In the genomic region with DNA sequence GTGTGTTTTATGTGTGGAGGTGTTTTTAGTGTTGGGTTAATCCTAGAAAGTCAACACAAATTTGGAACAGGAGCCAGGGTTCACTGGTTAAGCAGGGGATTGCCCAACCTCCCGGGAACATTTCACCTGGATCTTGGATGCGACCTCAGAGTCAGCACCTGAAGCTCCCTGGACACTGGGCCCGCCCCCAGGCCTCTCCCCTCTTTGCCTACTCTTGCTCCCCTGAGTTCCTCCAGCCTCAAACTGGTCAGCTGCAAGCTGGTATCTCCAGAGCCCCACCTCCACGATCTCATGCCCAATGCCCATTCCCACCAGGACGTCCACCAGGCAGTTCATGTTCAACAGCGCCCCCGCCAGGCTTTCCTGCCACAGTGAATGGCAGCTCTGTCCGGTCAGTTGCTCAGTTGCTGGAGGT, we compare ENCODE assay signal across 21 cellular contexts. TPM values are rescaled to one million over a fixed set of nuclear protein-coding genes. Genes with fewer than 3 reads are reported as not detected.
DNase-seq lines count a peak whose midpoint lies in the region; ATAC-seq, FAIRE-seq and TF ChIP-seq lines count a peak whose summit lies in the region.
"Had no signal": no experiment of that assay in that cellular context is flagged by ENCODE, and none has a peak within 500 bp of the region (broad histone marks: within the 10 kb centered on the region; RNA-seq: fewer than 3 reads in every experiment).

No MANE protein-coding gene starts in this region.

- H3K4me1 ChIP-seq in A673 (ENCODE audit: insufficient read depth, low read length, poor library complexity, severe bottlenecking): no peaks in the 10 kb centered on the region
- H3K4me1 ChIP-seq in K562 (replicated peaks in 1 of 2; ENCODE audit: control insufficient read depth in 2 of 2, insufficient read depth in 2 of 2, low read length in 2 of 2): peaks cover 9 to 14% of the 10 kb centered on the region in 2 experiments; a peak in 4 of 5 replicates
- no peaks in the 10 kb centered on the region for H3K4me1 ChIP-seq in left lung
- H3K4me1 ChIP-seq: adrenal gland, BLaER1, Peyer's patch, vagina had no signal

- TF ChIP-seq EP300 in K562 (IDR thresholded peaks at IDR 0.05; ENCODE audit: low read length): no peak

- TF ChIP-seq POLR2A in K562 (conservative IDR thresholded peaks at IDR 0.05): no peak

- no peaks in the 10 kb centered on the region for H3K79me2 ChIP-seq in K562 (ENCODE audit: control insufficient read depth, insufficient read depth, low read length)

- H3K4me3 ChIP-seq in A673 (ENCODE audit: low read depth, low read length, poor library complexity, severe bottlenecking): no peak overlapping the region
- H3K4me3 ChIP-seq in K562: no peak overlapping the region
- H3K4me3 ChIP-seq in left lung: no peak overlapping the region
- H3K4me3 ChIP-seq: adrenal gland, BLaER1, GM23248, Peyer's patch, vagina had no signal

- TF ChIP-seq RAD21 in K562 (CRISPR knock-in tag; conservative IDR thresholded peaks at IDR 0.05 in 1 of 2, IDR thresholded peaks at IDR 0.05 in 1 of 2): no peak

- WGBS in K562 (ENCODE audit: insufficient coverage, low coverage, missing lambda C conversion rate): 65% methylated on average over 8 of the region's 8 CpGs

- no peak; the same call in 2 of the 3 replicates for ATAC-seq in K562
- peak; percentile 73 for ATAC-seq in left lung
- ATAC-seq in GM21447 (IDR thresholded peaks at IDR 0.05; ENCODE audit: unreplicated experiment): no peak
- ATAC-seq: activated T-cell treated with anti-CD3 and anti-CD28 coated beads, Interleukin-2, amount 50 U/mL, for 72 hours; T-helper 17 cell had no signal

- peak; percentile 30; the same call in 1 of the 2 replicates for TF ChIP-seq CTCF in A673 (conservative IDR thresholded peaks at IDR 0.05; ENCODE audit: low read depth, low read length)
- TF ChIP-seq CTCF in GM12873 (IDR thresholded peaks at IDR 0.05; ENCODE audit: insufficient read depth, low read depth, low read length, missing control alignments): peak; percentile 30
- TF ChIP-seq CTCF in K562 (IDR thresholded peaks at IDR 0.05 in 2 of 3, conservative IDR thresholded peaks at IDR 0.05 in 1 of 3; ENCODE audit: insufficient read depth in 2 of 3, low read depth in 1 of 3, low read length in 3 of 3): peak in 2 of 3 experiments; percentile 22 to 26; a peak in 2 of 6 replicates
- no peak for TF ChIP-seq CTCF in left lung (IDR thresholded peaks at IDR 0.05)

- H3K27ac ChIP-seq in A673 (ENCODE audit: low read depth, low read length, poor library complexity, severe bottlenecking) (no peak overlapping the region), K562 (ENCODE audit: extremely low read depth, low read depth, low read length) (no peak overlapping the region), left lung (no peak overlapping the region)
- H3K27ac ChIP-seq: adrenal gland, BLaER1, GM23248, HL-60, Peyer's patch, vagina had no signal

- no peak for FAIRE-seq in K562 (lab: Jason Lieb, UNC)

- CTCF ChIA-PET in A673 (lab: Charles Lee): interaction anchor here (0.7 to 1.4 kb wide), 2 partner anchors 16 to 31 kb away, joined by 4 to 5 read pairs; no protein-coding TSS in a partner anchor
- CTCF ChIA-PET in K562 (lab: Yijun Ruan, JAX; ENCODE audit: low intra/inter-chr PET ratio): no interaction called here

- BruUV-seq in A673 (replicated peaks; lab: Mats Ljungman, UMichigan) (no TSS peak), K562 (replicated peaks; lab: Mats Ljungman, UMichigan) (no TSS peak)

- no peaks in the 10 kb centered on the region for H4K20me1 ChIP-seq in K562 (replicated peaks; ENCODE audit: control insufficient read depth, insufficient read depth, low read length)
- H4K20me1 ChIP-seq: BLaER1 had no signal

- in situ Hi-C loops in K562 (cut with MboI): no loop called here

- H3K27me3 ChIP-seq in A673 (replicated peaks; ENCODE audit: insufficient read depth, low read depth, low read length, poor library complexity) (no peaks in the 10 kb centered on the region), K562 (ENCODE audit: control insufficient read depth in 2 of 2, insufficient read depth in 2 of 2, low read length in 2 of 2) (no peaks in the 10 kb centered on the region), left lung (no peaks in the 10 kb centered on the region)
- H3K27me3 ChIP-seq: adrenal gland, BLaER1, Peyer's patch, vagina had no signal

- no peak overlapping the region for H3K9ac ChIP-seq in K562 (ENCODE audit: insufficient read depth in 1 of 2, low read depth in 2 of 2, low read length in 2 of 2)
- H3K9ac ChIP-seq: BLaER1, GM23248 had no signal

- H3K9me3 ChIP-seq in A673 (ENCODE audit: low read depth, low read length, poor library complexity, severe bottlenecking) (no peaks in the 10 kb centered on the region), K562 (replicated peaks; ENCODE audit: control insufficient read depth, insufficient read depth, low read depth, low read length) (peaks cover 3% of the 10 kb centered on the region; the same call in 1 of the 2 replicates), left lung (no peaks in the 10 kb centered on the region)
- H3K9me3 ChIP-seq: adrenal gland, Peyer's patch, vagina had no signal

- no peaks in the 10 kb centered on the region for H3K9me1 ChIP-seq in K562 (ENCODE audit: control insufficient read depth, insufficient read depth, low read length)

- H3K36me3 ChIP-seq in A673 (ENCODE audit: insufficient read depth, low read length, poor library complexity, severe bottlenecking) (no peaks in the 10 kb centered on the region), K562 (ENCODE audit: control insufficient read depth, insufficient read depth, low read length) (no peaks in the 10 kb centered on the region), left lung (peaks cover 0 to 4% of the 10 kb centered on the region in 2 donors)
- H3K36me3 ChIP-seq: Peyer's patch had no signal

- intact Hi-C loops in A673 (cut with micrococcal nuclease; ENCODE audit: unreplicated experiment): no loop called here
- intact Hi-C loops in K562 (cut with micrococcal nuclease): no loop called here
- intact Hi-C loops in left lung (cut with DNase I): no loop called here
- intact Hi-C loops in posterior vena cava (cut with DNase I): no loop called here

- H2AFZ ChIP-seq in K562 (ENCODE audit: low read depth, low read length): no peak overlapping the region
- H2AFZ ChIP-seq: GM23248 had no signal

- H3K4me2 ChIP-seq in K562 (ENCODE audit: insufficient read depth, low read length): no peak overlapping the region
- H3K4me2 ChIP-seq: BLaER1 had no signal

- POLR2A ChIA-PET in A673 (lab: Charles Lee; ENCODE audit: low non-redundant PET) (no interaction called here), K562 (lab: Yijun Ruan, JAX) (interaction anchor here (1.2 to 1.4 kb wide), 2 partner anchors 16 to 141 kb away, joined by 4 to 5 read pairs; partner anchors contain the start of gene BCAT2)

- no peak for DNase-seq in A673 (ENCODE audit: low spot score)
- DNase-seq in K562 (ENCODE audit: extremely low read depth in 1 of 4, low spot score in 3 of 4): no peak
- no peak for DNase-seq in left lung
- no peak for DNase-seq in central memory CD4-positive, alpha-beta T cell
- DNase-seq in NCI-H345 treated with DMSO at 0.1 percent for 48 hours (lab: John Stamatoyannopoulos, UW; ENCODE audit: unreplicated experiment): no peak
- DNase-seq in posterior vena cava (ENCODE audit: low spot score): no peak
- DNase-seq: activated CD4-positive, alpha-beta T cell treated with anti-CD3 and anti-CD28 coated beads, Interleukin-2, amount 10 ng/mL, durations not matched to agents 7 days and 5 days; activated T-cell treated with anti-CD3 and anti-CD28 coated beads, Interleukin-2, amount 50 U/mL, for 72 hours; adrenal gland; foreskin melanocyte; GM23248; MM.1S; NCI-H2227 treated with DMSO at 0.1 percent for 48 hours; Peyer's patch; stimulated activated CD4-positive, alpha-beta T cell treated with anti-CD3 and anti-CD28 coated beads, Interleukin-2, amount 100 ng/mL, for 48 hours; T-helper 17 cell had no signal

RNA-seq across cellular contexts. Expression of gene HSD17B14, which starts 9.7 kb away (rescaled TPM):
- total RNA-seq in A673 (2021): 2.0 and 3.0 TPM in 2 replicates
- 0.70 and 1.7 TPM in 2 replicates for total RNA-seq in K562 (2011; cell fraction: chromatin; rRNA removed; ENCODE audit: low replicate concordance)
- 0.50 and 1.1 TPM in 2 replicates for total RNA-seq in K562 (2011; cell fraction: nucleolus; rRNA removed)
- total RNA-seq in K562 (2011; cell fraction: nucleoplasm; rRNA removed): 0.53 and 0.88 TPM in 2 replicates
- 0.20 TPM in 1 of 2 replicates, not detected in the other for total RNA-seq in K562 (2014; rRNA removed)
- not detected in 2 replicates for total RNA-seq in K562 (2014; rRNA removed; fragmentation: Illumina TruSeq; extraction: Trizol)
- not detected in 2 replicates for total RNA-seq in K562 (2015; rRNA removed; fragmentation: Illumina TruSeq; extraction: Trizol)
- total RNA-seq in K562 (2021): 0.16 TPM in 1 of 2 replicates, not detected in the other
- polyA plus RNA-seq in K562 (2011; rRNA removed): 0.20 TPM in 1 of 2 replicates, not detected in the other
- polyA plus RNA-seq in K562 (2011; cell fraction: cytosol; rRNA removed): 0.19 and 0.22 TPM in 2 replicates
- polyA plus RNA-seq in K562 (2011; cell fraction: nucleus; rRNA removed): 0.60 and 1.2 TPM in 2 replicates
- 0.21 and 1.0 TPM in 2 replicates for polyA plus RNA-seq in K562 (2012)
- not detected in 2 replicates for polyA plus RNA-seq in K562 (2014; fragmentation: Illumina TruSeq; extraction: Trizol)
- polyA plus RNA-seq in K562 (2014; fragmentation: Nextera tagmentation; extraction: Ambion mirVana): not detected
- not detected in 2 replicates for polyA plus RNA-seq in K562 (2014; rRNA removed)
- not detected in 2 replicates for polyA minus RNA-seq in K562 (2011; rRNA and poly(A)+ RNA removed)
- not detected in 2 replicates for polyA minus RNA-seq in K562 (2011; cell fraction: cytosol; rRNA and poly(A)+ RNA removed)
- not detected in 2 replicates for polyA minus RNA-seq in K562 (2011; cell fraction: nucleus; rRNA and poly(A)+ RNA removed)
- total RNA-seq in left lung: 10 to 100 TPM; 10.1 to 20.3 TPM
- total RNA-seq in posterior vena cava: 1 to 10 TPM; 5.6 to 6.6 TPM

RNA-seq across cellular contexts. Expression of gene BCAT2, which starts 15.8 kb away (rescaled TPM):
- total RNA-seq in A673 (2021) (54.0 and 62.7 TPM in 2 replicates), K562 (2014; rRNA removed) (57.8 and 69.7 TPM in 2 replicates), K562 (2014; rRNA removed; fragmentation: Illumina TruSeq; extraction: Trizol) (12.4 and 18.9 TPM in 2 replicates), K562 (2015; rRNA removed; fragmentation: Illumina TruSeq; extraction: Trizol) (31.4 and 32.6 TPM in 2 replicates), K562 (2021) (79.6 and 84.8 TPM in 2 replicates), left lung (10 to 100 TPM; 68.5 to 87.5 TPM), posterior vena cava (10 to 100 TPM; 21.7 to 24.9 TPM)
- 51.3 and 119 TPM in 2 replicates for total RNA-seq in K562 (2011; cell fraction: chromatin; rRNA removed; ENCODE audit: low replicate concordance)
- total RNA-seq in K562 (2011; cell fraction: nucleolus; rRNA removed): 57.0 and 58.4 TPM in 2 replicates
- 47.7 and 57.1 TPM in 2 replicates for total RNA-seq in K562 (2011; cell fraction: nucleoplasm; rRNA removed)
- polyA plus RNA-seq in K562 (2011; rRNA removed) (29.7 and 54.4 TPM in 2 replicates), K562 (2014; fragmentation: Illumina TruSeq; extraction: Trizol) (53.9 and 68.4 TPM in 2 replicates), K562 (2014; fragmentation: Nextera tagmentation; extraction: Ambion mirVana) (10 to 100 TPM in 1 of 2 experiments, 1 to 10 TPM in 1; 3.4 to 17.0 TPM), K562 (2014; rRNA removed) (61.3 and 70.5 TPM in 2 replicates)
- 62.1 and 122 TPM in 2 replicates for polyA plus RNA-seq in K562 (2011; cell fraction: cytosol; rRNA removed)
- polyA plus RNA-seq in K562 (2011; cell fraction: nucleus; rRNA removed): 58.1 and 87.7 TPM in 2 replicates
- 50.4 and 57.4 TPM in 2 replicates for polyA plus RNA-seq in K562 (2012)
- polyA minus RNA-seq in K562 (2011; rRNA and poly(A)+ RNA removed): 19.9 and 22.6 TPM in 2 replicates
- polyA minus RNA-seq in K562 (2011; cell fraction: cytosol; rRNA and poly(A)+ RNA removed): 31.7 and 42.9 TPM in 2 replicates
- 13.1 and 17.9 TPM in 2 replicates for polyA minus RNA-seq in K562 (2011; cell fraction: nucleus; rRNA and poly(A)+ RNA removed)

RNA-seq across cellular contexts. Expression of gene PLEKHA4, which starts 41.8 kb away (rescaled TPM):
- total RNA-seq in A673 (2021) (20.7 and 24.1 TPM in 2 replicates), K562 (2014; rRNA removed) (17.0 and 20.1 TPM in 2 replicates), K562 (2014; rRNA removed; fragmentation: Illumina TruSeq; extraction: Trizol) (3.3 and 4.4 TPM in 2 replicates), K562 (2015; rRNA removed; fragmentation: Illumina TruSeq; extraction: Trizol) (5.2 and 5.6 TPM in 2 replicates), K562 (2021) (27.2 and 30.8 TPM in 2 replicates), left lung (10 to 100 TPM; 21.0 to 37.3 TPM), posterior vena cava (10 to 100 TPM; 91.0 to 91.2 TPM)
- total RNA-seq in K562 (2011; cell fraction: chromatin; rRNA removed; ENCODE audit: low replicate concordance): 22.1 and 56.7 TPM in 2 replicates
- total RNA-seq in K562 (2011; cell fraction: nucleolus; rRNA removed): 27.5 and 39.4 TPM in 2 replicates
- 22.7 and 27.9 TPM in 2 replicates for total RNA-seq in K562 (2011; cell fraction: nucleoplasm; rRNA removed)
- polyA plus RNA-seq in K562 (2011; rRNA removed) (13.4 and 25.1 TPM in 2 replicates), K562 (2014; fragmentation: Illumina TruSeq; extraction: Trizol) (11.4 and 18.4 TPM in 2 replicates), K562 (2014; fragmentation: Nextera tagmentation; extraction: Ambion mirVana) (under 1 TPM; 0.07 to 0.31 TPM), K562 (2014; rRNA removed) (22.0 and 23.5 TPM in 2 replicates)
- polyA plus RNA-seq in K562 (2011; cell fraction: cytosol; rRNA removed): 20.5 and 26.0 TPM in 2 replicates
- 33.6 and 37.4 TPM in 2 replicates for polyA plus RNA-seq in K562 (2011; cell fraction: nucleus; rRNA removed)
- 17.0 and 29.2 TPM in 2 replicates for polyA plus RNA-seq in K562 (2012)
- polyA minus RNA-seq in K562 (2011; rRNA and poly(A)+ RNA removed): 2.8 and 3.5 TPM in 2 replicates
- 10.6 and 15.0 TPM in 2 replicates for polyA minus RNA-seq in K562 (2011; cell fraction: cytosol; rRNA and poly(A)+ RNA removed)
- polyA minus RNA-seq in K562 (2011; cell fraction: nucleus; rRNA and poly(A)+ RNA removed): 8.1 and 13.7 TPM in 2 replicates

RNA-seq across cellular contexts. Expression of gene PPP1R15A, which starts 45.6 kb away (rescaled TPM):
- total RNA-seq in A673 (2021) (27.6 and 41.2 TPM in 2 replicates), K562 (2014; rRNA removed) (59.1 and 87.0 TPM in 2 replicates), K562 (2014; rRNA removed; fragmentation: Illumina TruSeq; extraction: Trizol) (37.8 and 44.0 TPM in 2 replicates), K562 (2015; rRNA removed; fragmentation: Illumina TruSeq; extraction: Trizol) (34.8 and 35.5 TPM in 2 replicates), K562 (2021) (64.8 and 67.4 TPM in 2 replicates), left lung (10 to 100 TPM; 68.4 to 74.8 TPM), posterior vena cava (100 to 1,000 TPM in 1 of 2 donors, 10 to 100 TPM in 1; 72.8 to 172 TPM)
- 91.7 and 166 TPM in 2 replicates for total RNA-seq in K562 (2011; cell fraction: chromatin; rRNA removed; ENCODE audit: low replicate concordance)
- 117 and 129 TPM in 2 replicates for total RNA-seq in K562 (2011; cell fraction: nucleolus; rRNA removed)
- 102 and 128 TPM in 2 replicates for total RNA-seq in K562 (2011; cell fraction: nucleoplasm; rRNA removed)
- polyA plus RNA-seq in K562 (2011; rRNA removed) (38.1 and 60.9 TPM in 2 replicates), K562 (2014; fragmentation: Illumina TruSeq; extraction: Trizol) (67.6 and 73.7 TPM in 2 replicates), K562 (2014; fragmentation: Nextera tagmentation; extraction: Ambion mirVana) (1 to 10 TPM in 1 of 2 experiments, under 1 TPM in 1; 0.42 to 1.3 TPM), K562 (2014; rRNA removed) (55.7 and 77.6 TPM in 2 replicates)
- 32.7 and 34.1 TPM in 2 replicates for polyA plus RNA-seq in K562 (2011; cell fraction: cytosol; rRNA removed)
- polyA plus RNA-seq in K562 (2011; cell fraction: nucleus; rRNA removed): 82.3 and 88.1 TPM in 2 replicates
- polyA plus RNA-seq in K562 (2012): 62.3 and 136 TPM in 2 replicates
- 26.6 and 38.8 TPM in 2 replicates for polyA minus RNA-seq in K562 (2011; rRNA and poly(A)+ RNA removed)
- 24.1 and 29.0 TPM in 2 replicates for polyA minus RNA-seq in K562 (2011; cell fraction: cytosol; rRNA and poly(A)+ RNA removed)
- polyA minus RNA-seq in K562 (2011; cell fraction: nucleus; rRNA and poly(A)+ RNA removed): 33.5 and 61.9 TPM in 2 replicates

Comparison
In these comparisons a context has a peak if more than half of its experiments do, and no peak if none do; other contexts are left out.
1. CTCF ChIP-seq: peak in A673 (single experiment), GM12873 (single experiment) and K562 (2 of 3); none in left lung (0 of 2).